21 cellular contexts compared by ENCODE assay signal in the genomic region with DNA sequence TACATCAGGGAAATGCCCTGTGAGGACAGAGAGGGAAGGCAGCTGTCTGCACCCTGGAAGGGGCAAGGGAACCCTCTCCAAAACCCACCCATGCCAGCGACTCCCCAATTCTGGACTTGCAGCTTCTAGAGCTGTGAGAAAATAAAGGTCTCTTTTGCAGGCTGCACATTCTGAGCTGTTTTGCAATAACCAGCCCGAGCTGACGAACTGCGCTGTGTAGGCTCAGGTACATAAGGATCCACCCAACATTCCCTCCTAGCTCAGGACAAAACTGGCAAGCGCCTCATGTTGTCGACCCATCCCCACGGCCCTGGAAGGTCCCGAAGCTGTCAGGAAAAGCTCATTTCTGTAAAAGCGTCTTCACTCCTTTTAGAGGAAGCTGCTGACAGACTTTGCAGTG.
DNase-seq lines count a peak whose midpoint lies in the region; ATAC-seq, FAIRE-seq and TF ChIP-seq lines count a peak whose summit lies in the region.
"Had no signal": no experiment of that assay in that cellular context is flagged by ENCODE, and none has a peak within 500 bp of the region (broad histone marks: within the 10 kb centered on the region; RNA-seq: fewer than 3 reads in every experiment).

No MANE protein-coding gene starts in this region.

- no peak for TF ChIP-seq RAD21 in HepG2 (CRISPR knock-in tag; IDR thresholded peaks at IDR 0.05)

- CTCF ChIA-PET in HepG2 (lab: Yijun Ruan, JAX; ENCODE audit: low intra/inter-chr PET ratio, low total read pairs): no interaction called here

- TF ChIP-seq CTCF in HepG2 (CRISPR knock-in tag; IDR thresholded peaks at IDR 0.05) (no peak), right lobe of liver (IDR thresholded peaks at IDR 0.05) (no peak), osteocyte (IDR thresholded peaks at IDR 0.05) (no peak)

- H2AFZ ChIP-seq in HepG2 (ENCODE audit: low read length): no peak overlapping the region

- H3K27ac ChIP-seq in HepG2 (ENCODE audit: extremely low read length, insufficient read depth, low read length) (no peak overlapping the region), right lobe of liver (no peak overlapping the region)

- WGBS in HepG2 (ENCODE audit: low lambda C conversion rate): 5% methylated on average over 5 of the region's 9 CpGs
- 38% methylated on average over 8 of the region's 9 CpGs for WGBS in right lobe of liver (ENCODE audit: insufficient coverage, low coverage, low lambda C conversion rate, missing lambda C conversion rate)

- TF ChIP-seq EP300 in HepG2 (IDR thresholded peaks at IDR 0.05; ENCODE audit: low read depth in 2 of 2, low read length in 2 of 2) (no peak), HepG2 (CRISPR knock-in tag; IDR thresholded peaks at IDR 0.05; ENCODE audit: borderline replicate concordance) (no peak)

- FAIRE-seq in HepG2 (lab: Jason Lieb, UNC): no peak
- FAIRE-seq: A204.1, GM12878, H1 had no signal

- H3K4me1 Mint-ChIP-seq in osteocyte (ENCODE audit: unreplicated experiment): no peaks in the 10 kb centered on the region
- H3K4me1 Mint-ChIP-seq: CD4-positive, CD25-positive, alpha-beta regulatory T cell; CD8-positive, alpha-beta memory T cell had no signal

- BruUV-seq in HepG2 (replicated peaks; lab: Mats Ljungman, UMichigan): no TSS peak

- H3K9me3 Mint-ChIP-seq in osteocyte (ENCODE audit: unreplicated experiment): no peaks in the 10 kb centered on the region
- H3K9me3 Mint-ChIP-seq: H9 had no signal

- no peak overlapping the region for H3K9ac ChIP-seq in HepG2 (ENCODE audit: insufficient read depth, low read depth, low read length)

- no peaks in the 10 kb centered on the region for H3K36me3 ChIP-seq in HepG2 (replicated peaks in 1 of 2; ENCODE audit: control insufficient read depth in 1 of 2, insufficient read depth in 2 of 2, low read length in 2 of 2)
- H3K36me3 ChIP-seq in right lobe of liver: no peaks in the 10 kb centered on the region
- H3K36me3 ChIP-seq: BE2C had no signal

- intact Hi-C loops in HepG2 (cut with micrococcal nuclease; ENCODE audit: unreplicated experiment) (no loop called here), right lobe of liver (cut with DNase I) (no loop called here), Right ventricle myocardium superior (cut with DNase I) (no loop called here)

- no peaks in the 10 kb centered on the region for H3K4me1 ChIP-seq in HepG2 (ENCODE audit: insufficient read depth, low read length)
- no peaks in the 10 kb centered on the region for H3K4me1 ChIP-seq in right lobe of liver
- H3K4me1 ChIP-seq: BE2C had no signal

- H4K20me1 ChIP-seq in HepG2 (ENCODE audit: insufficient read depth, low read length): no peaks in the 10 kb centered on the region

- H3K4me2 ChIP-seq in HepG2 (ENCODE audit: low read depth, low read length): no peak overlapping the region

- POLR2A ChIA-PET in HepG2 (lab: Yijun Ruan, JAX): no interaction called here

- ATAC-seq in HepG2 (peak; percentile 65), right lobe of liver (no peak), Right ventricle myocardium superior (ENCODE audit: poor library complexity) (no peak), GM21526 (IDR thresholded peaks at IDR 0.05; ENCODE audit: low FRiP score, unreplicated experiment) (no peak)
- ATAC-seq: GM12878 had no signal

- no peaks in the 10 kb centered on the region for H3K27me3 Mint-ChIP-seq in osteocyte (ENCODE audit: unreplicated experiment)

- no peaks in the 10 kb centered on the region for H3K79me2 ChIP-seq in HepG2 (ENCODE audit: insufficient read depth, low read length)

- H3K36me3 Mint-ChIP-seq in osteocyte (ENCODE audit: unreplicated experiment): no peaks in the 10 kb centered on the region
- H3K36me3 Mint-ChIP-seq: CD4-positive, CD25-positive, alpha-beta regulatory T cell; CD8-positive, alpha-beta memory T cell had no signal

- TF ChIP-seq POLR2A in HepG2 (IDR thresholded peaks at IDR 0.05; ENCODE audit: insufficient read depth in 1 of 2, low read depth in 2 of 2, low read length in 2 of 2) (no peak), right lobe of liver (IDR thresholded peaks at IDR 0.05) (no peak)

- no peak overlapping the region for H3K4me3 Mint-ChIP-seq in osteocyte (ENCODE audit: unreplicated experiment)
- H3K4me3 Mint-ChIP-seq: CD4-positive, CD25-positive, alpha-beta regulatory T cell; CD8-positive, alpha-beta memory T cell; H9 had no signal

- H3K27me3 ChIP-seq in HepG2 (ENCODE audit: control insufficient read depth in 1 of 2, insufficient read depth in 2 of 2, low read length in 2 of 2): peaks cover 0 to 11% of the 10 kb centered on the region in 2 experiments; a peak in 2 of 5 replicates
- no peaks in the 10 kb centered on the region for H3K27me3 ChIP-seq in right lobe of liver
- H3K27me3 ChIP-seq: BE2C had no signal

- H3K4me3 ChIP-seq in HepG2 (replicated peaks in 1 of 3; ENCODE audit: insufficient read depth in 1 of 3, low read depth in 2 of 3, low read length in 3 of 3) (no peak overlapping the region), right lobe of liver (no peak overlapping the region)
- H3K4me3 ChIP-seq: GM12878 had no signal

- H3K27ac Mint-ChIP-seq in osteocyte (ENCODE audit: unreplicated experiment): no peak overlapping the region
- H3K27ac Mint-ChIP-seq: CD8-positive, alpha-beta memory T cell; H9 had no signal

- H3K9me3 ChIP-seq in HepG2 (ENCODE audit: low read length): no peaks in the 10 kb centered on the region
- H3K9me3 ChIP-seq in right lobe of liver: no peaks in the 10 kb centered on the region
- H3K9me3 ChIP-seq: BE2C had no signal

- in situ Hi-C loops in HepG2 (cut with HindIII; ENCODE audit: extremely low pct_ligation_motif_present, low pct_unique_long_range_greater_than_20kb): no loop called here

- DNase-seq in HepG2 (ENCODE audit: low spot score): no peak
- no peak for DNase-seq in right lobe of liver
- peak; percentile 28 for DNase-seq in mesenteric fat pad (ENCODE audit: low spot score)
- DNase-seq in osteocyte (ENCODE audit: extremely low spot score, unreplicated experiment): peak; percentile 72
- DNase-seq in Right ventricle myocardium superior: no peak
- no peak for DNase-seq in activated CD4-positive, CD25-positive, alpha-beta regulatory T cell (lab: John Stamatoyannopoulos, UW)
- DNase-seq: ACHN; BE2C; C1 segment of cervical spinal cord; CD4-positive, CD25-positive, alpha-beta regulatory T cell; CD8-positive, alpha-beta memory T cell; COR-L47; DMS 273 treated with DMSO at 0.1 percent for 48 hours; DMS53; DND-41; EL; H9 had no signal

TF ChIP-seq in HepG2, 621 proteins besides CTCF, POLR2A, EP300 and RAD21:
- TF ChIP-seq THAP11 (CRISPR knock-in tag; IDR thresholded peaks at IDR 0.05) (no peak), PITX1 (CRISPR knock-in tag; IDR thresholded peaks at IDR 0.05) (no peak), ZNF841 (CRISPR knock-in tag; IDR thresholded peaks at IDR 0.05; ENCODE audit: borderline replicate concordance) (no peak), PRPF4 (IDR thresholded peaks at IDR 0.05; ENCODE audit: low read depth, low read length, poor library complexity, severe bottlenecking) (no peak), ZFP37 (CRISPR knock-in tag; IDR thresholded peaks at IDR 0.05; ENCODE audit: borderline replicate concordance) (no peak), RXRA (CRISPR knock-in tag; IDR thresholded peaks at IDR 0.05) (no peak)
TF ChIP-seq in HepG2: peak in this region for 0.

Comparison
In these comparisons a context has a peak if more than half of its experiments do, and no peak if none do; other contexts are left out.
1. DNase-seq: peak in mesenteric fat pad (single experiment) and osteocyte (single experiment); none in HepG2 (single experiment), right lobe of liver (0 of 3), Right ventricle myocardium superior (single experiment) and activated CD4-positive, CD25-positive, alpha-beta regulatory T cell (0 of 4).